In genomic region chr22:31084811-31085492, GRCh38 we compare ENCODE assay signal across 9 cellular contexts. TPM values are rescaled to one million over a fixed set of nuclear protein-coding genes. Genes with fewer than 3 reads are reported as not detected.
DNase-seq lines count a peak whose midpoint lies in the region; ATAC-seq and TF ChIP-seq lines count a peak whose summit lies in the region.
"Had no signal": no experiment of that assay in that cellular context is flagged by ENCODE, and none has a peak within 500 bp of the region (broad histone marks: within the 10 kb centered on the region; RNA-seq: fewer than 3 reads in every experiment).

No MANE protein-coding gene starts in this region.

- H3K4me3 Mint-ChIP-seq in CD4-positive, CD25-positive, alpha-beta regulatory T cell, result peak overlapping the region; percentile 85 to 93 (median 88)
- H3K4me3 Mint-ChIP-seq in central memory CD8-positive, alpha-beta T cell, result peak overlapping the region; percentile 81

- no peaks in the 10 kb centered on the region for H3K9me3 ChIP-seq in CD4-positive, CD25-positive, alpha-beta regulatory T cell (ENCODE audit: control insufficient read depth in 2 of 2, low read length in 2 of 2)

- peaks cover 41% of the 10 kb centered on the region for H3K4me1 ChIP-seq in CD4-positive, CD25-positive, alpha-beta regulatory T cell (ENCODE audit: control insufficient read depth, insufficient read depth, low read length, poor library complexity, severe bottlenecking)

- H3K36me3 Mint-ChIP-seq in CD4-positive, CD25-positive, alpha-beta regulatory T cell, result no peaks in the 10 kb centered on the region
- H3K36me3 Mint-ChIP-seq in central memory CD8-positive, alpha-beta T cell (ENCODE audit: insufficient read depth), result peaks cover 6% of the 10 kb centered on the region

- H3K36me3 ChIP-seq in CD4-positive, CD25-positive, alpha-beta regulatory T cell (ENCODE audit: control insufficient read depth, insufficient read depth, low read length), result no peaks in the 10 kb centered on the region
- peaks cover 7% of the 10 kb centered on the region for H3K36me3 ChIP-seq in kidney epithelial cell (ENCODE audit: control insufficient read depth, insufficient read depth, low read length)

- H3K4me1 Mint-ChIP-seq in CD4-positive, CD25-positive, alpha-beta regulatory T cell, result peaks cover 0 to 43% (median 16%) of the 10 kb centered on the region in 4 donors
- peaks cover 32% of the 10 kb centered on the region for H3K4me1 Mint-ChIP-seq in central memory CD8-positive, alpha-beta T cell

- ATAC-seq in CD4-positive, CD25-positive, alpha-beta regulatory T cell (ENCODE audit: low read depth in 2 of 2), result peak; percentile 86 to 87
- peak; percentile 61 for ATAC-seq in GM21381 (IDR thresholded peaks at IDR 0.05; ENCODE audit: unreplicated experiment)
- peak; percentile 88 to 89 for ATAC-seq in activated CD4-positive, CD25-positive, alpha-beta regulatory T cell treated with anti-CD3 and anti-CD28 coated beads, Interleukin-2, amount 50 U/mL, for 24 hours
- peak; percentile 93 for ATAC-seq in central memory CD8-positive, alpha-beta T cell (replicated peaks; ENCODE audit: extremely low read depth, poor library complexity, severe bottlenecking)

- peak; percentile 66 for TF ChIP-seq CTCF in kidney epithelial cell (IDR thresholded peaks at IDR 0.05; ENCODE audit: insufficient read depth, low read length, poor library complexity, severe bottlenecking)

- peak overlapping the region in 1 of 3 donors; percentile 38 for H3K27ac Mint-ChIP-seq in CD4-positive, CD25-positive, alpha-beta regulatory T cell
- H3K27ac Mint-ChIP-seq in central memory CD8-positive, alpha-beta T cell (ENCODE audit: low read depth), result peak overlapping the region; percentile 68

- no peaks in the 10 kb centered on the region for H3K9me3 Mint-ChIP-seq in CD4-positive, CD25-positive, alpha-beta regulatory T cell
- H3K9me3 Mint-ChIP-seq in central memory CD8-positive, alpha-beta T cell, result no peaks in the 10 kb centered on the region

- H3K4me3 ChIP-seq in CD4-positive, CD25-positive, alpha-beta regulatory T cell (ENCODE audit: low read depth, low read length), result peak overlapping the region; percentile 70
- H3K4me3 ChIP-seq in kidney epithelial cell (ENCODE audit: low read depth, low read length), result peak overlapping the region; percentile 41

- H3K27me3 Mint-ChIP-seq in CD4-positive, CD25-positive, alpha-beta regulatory T cell, result no peaks in the 10 kb centered on the region
- no peaks in the 10 kb centered on the region for H3K27me3 Mint-ChIP-seq in central memory CD8-positive, alpha-beta T cell

- no peaks in the 10 kb centered on the region for H3K27me3 ChIP-seq in CD4-positive, CD25-positive, alpha-beta regulatory T cell (ENCODE audit: control insufficient read depth, insufficient read depth, low read length)
- H3K27me3 ChIP-seq in kidney epithelial cell (ENCODE audit: control insufficient read depth, insufficient read depth, low read length), result no peaks in the 10 kb centered on the region

- DNase-seq in CD4-positive, CD25-positive, alpha-beta regulatory T cell, result peak; percentile 82 to 90 (median 83)
- DNase-seq in KG1 (lab: John Stamatoyannopoulos, UW) (peak; percentile 73), kidney epithelial cell (ENCODE audit: low read depth) (no peak), NCI-H2227 (lab: John Stamatoyannopoulos, UW; ENCODE audit: unreplicated experiment) (no peak)
- peak; percentile 72 to 74 for DNase-seq in central memory CD8-positive, alpha-beta T cell (ENCODE audit: low spot score in 2 of 2)
- peak; percentile 69 to 80 for DNase-seq in stimulated activated CD4-positive, alpha-beta T cell treated with anti-CD3 and anti-CD28 coated beads, Interleukin-1b, Interleukin-23, amount 100 ng/mL, for 1 hour (ENCODE audit: low read depth in 2 of 2)

- peak overlapping the region; percentile 84 for H3K27ac ChIP-seq in CD4-positive, CD25-positive, alpha-beta regulatory T cell (ENCODE audit: insufficient read depth, low read length, poor library complexity, severe bottlenecking)

RNA-seq across cellular contexts. Expression of gene SMTN, which starts 3.8 kb away (rescaled TPM):
- 6.5 TPM for total RNA-seq in CD4-positive, CD25-positive, alpha-beta regulatory T cell
- polyA plus RNA-seq in CD4-positive, CD25-positive, alpha-beta regulatory T cell, result under 1 TPM in 3 of 4 donors, not detected in 1; 0.33 to 0.78 (median 0.47) TPM
- 51.7 and 55.4 TPM in 2 replicates for total RNA-seq in kidney epithelial cell

RNA-seq across cellular contexts. Expression of gene SELENOM, which starts 22.4 kb away (rescaled TPM):
- 30.6 TPM for total RNA-seq in CD4-positive, CD25-positive, alpha-beta regulatory T cell
- 100 to 1,000 TPM; 113 to 142 (median 133) TPM for polyA plus RNA-seq in CD4-positive, CD25-positive, alpha-beta regulatory T cell
- 55.2 and 60.4 TPM in 2 replicates for total RNA-seq in kidney epithelial cell

RNA-seq across cellular contexts. Expression of gene INPP5J, which starts 37.8 kb away (rescaled TPM):
- total RNA-seq in CD4-positive, CD25-positive, alpha-beta regulatory T cell, result not detected
- polyA plus RNA-seq in CD4-positive, CD25-positive, alpha-beta regulatory T cell, result under 1 TPM in 1 of 4 donors, not detected in 3; 0.47 TPM
- 5.5 and 5.6 TPM in 2 replicates for total RNA-seq in kidney epithelial cell
- total RNA-seq: T-helper 2 cell treated with Interferon-gamma antibody and Interleukin-4, amounts not matched to agents 100 ng/mL and 5 ng/mL, for 36 hours had no signal

RNA-seq across cellular contexts. Expression of gene PLA2G3, which starts 55.4 kb away (rescaled TPM):
- not detected for total RNA-seq in CD4-positive, CD25-positive, alpha-beta regulatory T cell
- not detected for polyA plus RNA-seq in CD4-positive, CD25-positive, alpha-beta regulatory T cell
- total RNA-seq in kidney epithelial cell, result 0.46 and 0.48 TPM in 2 replicates
- total RNA-seq: T-helper 2 cell treated with Interferon-gamma antibody and Interleukin-4, amounts not matched to agents 100 ng/mL and 5 ng/mL, for 36 hours had no signal

Comparison
In these comparisons a context has a peak if more than half of its experiments do, and no peak if none do; other contexts are left out.
1. DNase-seq: peak in CD4-positive, CD25-positive, alpha-beta regulatory T cell (3 of 3), KG1 (single experiment), central memory CD8-positive, alpha-beta T cell (2 of 2) and stimulated activated CD4-positive, alpha-beta T cell treated with anti-CD3 and anti-CD28 coated beads, Interleukin-1b, Interleukin-23, amount 100 ng/mL, for 1 hour (2 of 2); none in kidney epithelial cell (single experiment) and NCI-H2227 (single experiment).
2. Peak in every context shown above with its lines, with median percentiles within 50 percentile points of each other: ATAC-seq.